10 cellular contexts compared by ENCODE assay signal in the genomic region with DNA sequence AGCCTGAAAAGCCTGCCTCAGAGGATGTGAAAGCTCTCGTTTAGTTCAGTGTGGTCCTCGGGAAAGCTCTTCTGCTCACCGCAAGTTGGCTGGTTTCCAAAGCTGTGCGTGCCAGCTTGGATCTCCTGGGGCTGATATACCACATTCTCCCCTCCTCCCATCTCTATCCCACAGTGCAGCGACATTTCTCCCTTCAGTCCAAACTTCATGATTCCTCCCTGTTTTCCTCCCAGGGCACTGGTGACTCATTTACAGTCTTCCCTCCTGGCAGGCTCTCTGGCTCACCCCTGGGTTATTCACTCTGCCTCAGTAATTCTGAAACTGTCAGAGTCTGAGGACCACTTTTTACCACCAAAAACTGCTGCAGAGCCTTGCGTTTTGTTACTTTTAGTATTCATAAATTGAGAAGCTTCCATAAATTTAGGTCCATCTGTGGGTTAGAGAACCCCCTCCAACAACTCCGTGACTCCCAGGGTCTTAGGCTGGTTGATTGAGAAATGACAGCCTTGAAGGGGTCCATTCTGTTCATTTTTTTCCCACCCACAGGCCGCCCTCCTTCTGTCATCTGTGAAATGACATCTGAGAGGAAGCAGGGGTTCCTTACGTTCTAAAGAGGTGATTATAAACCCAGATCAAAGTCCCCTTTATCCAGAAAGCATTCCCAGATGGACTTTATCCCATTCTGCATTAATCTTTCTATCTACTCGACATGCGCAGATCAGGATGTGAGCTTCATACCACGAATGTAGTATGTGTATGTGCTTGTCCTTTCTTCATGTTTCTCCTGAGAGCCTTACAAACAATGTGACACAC. TPM values are rescaled to one million over a fixed set of nuclear protein-coding genes. Genes with fewer than 3 reads are reported as not detected.
A peak's percentile ranks its signal among the peaks of the same experiment; 100 is the strongest.
DNase-seq lines count a peak whose midpoint lies in the region; ATAC-seq lines count a peak whose summit lies in the region.
"Had no signal": no experiment of that assay in that cellular context is flagged by ENCODE, and none has a peak within 500 bp of the region (broad histone marks: within the 10 kb centered on the region; RNA-seq: fewer than 3 reads in every experiment).

No MANE protein-coding gene starts in this region.

- peaks cover 5% of the 10 kb centered on the region for H3K36me3 Mint-ChIP-seq in T-helper 17 cell (ENCODE audit: low read depth)
- H3K36me3 Mint-ChIP-seq: CD8-positive, alpha-beta T cell had no signal

- DNase-seq in HK-2 (ENCODE audit: unreplicated experiment), result peak; percentile 66
- DNase-seq in amniotic epithelial cell (ENCODE audit: low read depth), result peak; percentile 36
- peak; percentile 55 for DNase-seq in islet precursor cell
- no peak for DNase-seq in occipital lobe (lab: John Stamatoyannopoulos, UW)
- DNase-seq in NCI-H187 treated with DMSO at 0.1 percent for 48 hours (lab: John Stamatoyannopoulos, UW), result no peak
- no peak for DNase-seq in T-helper 17 cell
- no peak for DNase-seq in pons (ENCODE audit: low spot score)
- DNase-seq: CD8-positive, alpha-beta T cell had no signal

- no peaks in the 10 kb centered on the region for H3K27me3 ChIP-seq in ACC112 (ENCODE audit: insufficient read depth, low read length)

- no peaks in the 10 kb centered on the region for H3K9me3 ChIP-seq in T-helper 17 cell (ENCODE audit: control insufficient read depth, low read length, poor library complexity, severe bottlenecking)

- H3K4me1 Mint-ChIP-seq in T-helper 17 cell, result peaks cover 8% of the 10 kb centered on the region

- H3K27ac ChIP-seq in ACC112 (ENCODE audit: low read depth, low read length), result peak overlapping the region; percentile 81

- H3K27ac Mint-ChIP-seq in T-helper 17 cell, result no peak overlapping the region
- H3K27ac Mint-ChIP-seq: CD8-positive, alpha-beta T cell had no signal

- H3K4me3 Mint-ChIP-seq in T-helper 17 cell, result no peak overlapping the region
- H3K4me3 Mint-ChIP-seq: CD8-positive, alpha-beta T cell had no signal

- peaks cover 35% of the 10 kb centered on the region for H3K4me1 ChIP-seq in ACC112 (ENCODE audit: control insufficient read depth, insufficient read depth, low read length, unreplicated experiment)

- H2AFZ ChIP-seq in ACC112 (ENCODE audit: low read length, unreplicated experiment), result peak overlapping the region; percentile 1

- ATAC-seq in T-helper 17 cell, result no peak
- ATAC-seq: CD8-positive, alpha-beta T cell had no signal

- peaks cover 78% of the 10 kb centered on the region for H3K27me3 Mint-ChIP-seq in T-helper 17 cell

- peak overlapping the region; percentile 20 for H3K4me3 ChIP-seq in ACC112 (ENCODE audit: low read depth, low read length)

- H3K36me3 ChIP-seq in ACC112 (ENCODE audit: insufficient read depth, low read length), result no peaks in the 10 kb centered on the region

- no peaks in the 10 kb centered on the region for H3K79me2 ChIP-seq in ACC112 (ENCODE audit: control insufficient read depth, insufficient read depth, low read length, unreplicated experiment)

RNA-seq across cellular contexts. Expression of gene TRIM10, which starts 6.1 kb away (rescaled TPM):
- total RNA-seq in occipital lobe (0.31 TPM), T-helper 17 cell (under 1 TPM in 1 of 2 donors, not detected in 1; 0.37 TPM)
- total RNA-seq: CD8-positive, alpha-beta T cell had no signal

RNA-seq across cellular contexts. Expression of gene TRIM15, which starts 8.4 kb away (rescaled TPM):
- total RNA-seq in occipital lobe (not detected), T-helper 17 cell (not detected)
- total RNA-seq: CD8-positive, alpha-beta T cell; mononuclear cell had no signal

RNA-seq across cellular contexts. Expression of gene TRIM40, which starts 19.0 kb away (rescaled TPM):
- total RNA-seq in occipital lobe, result not detected
- total RNA-seq in T-helper 17 cell, result 1 to 10 TPM in 1 of 2 donors, under 1 TPM in 1; 0.22 to 3.5 TPM
- total RNA-seq: CD8-positive, alpha-beta T cell had no signal

RNA-seq across cellular contexts. Expression of gene TRIM31, which starts 42.0 kb away (rescaled TPM):
- total RNA-seq in occipital lobe (not detected), T-helper 17 cell (not detected)
- total RNA-seq: CD8-positive, alpha-beta T cell had no signal

RNA-seq across cellular contexts. Expression of gene TRIM26, which starts 58.3 kb away (rescaled TPM):
- total RNA-seq in occipital lobe, result 12.8 TPM
- 10 to 100 TPM; 51.2 to 63.1 TPM for total RNA-seq in T-helper 17 cell

Comparison
In these comparisons a context has a peak if more than half of its experiments do, and no peak if none do; other contexts are left out.
1. DNase-seq: peak in HK-2 (single experiment), amniotic epithelial cell (single experiment) and islet precursor cell (single experiment); none in occipital lobe (single experiment), NCI-H187 treated with DMSO at 0.1 percent for 48 hours (single experiment), T-helper 17 cell (0 of 3) and pons (single experiment).